10 cellular contexts compared by ENCODE assay signal in the genomic region with DNA sequence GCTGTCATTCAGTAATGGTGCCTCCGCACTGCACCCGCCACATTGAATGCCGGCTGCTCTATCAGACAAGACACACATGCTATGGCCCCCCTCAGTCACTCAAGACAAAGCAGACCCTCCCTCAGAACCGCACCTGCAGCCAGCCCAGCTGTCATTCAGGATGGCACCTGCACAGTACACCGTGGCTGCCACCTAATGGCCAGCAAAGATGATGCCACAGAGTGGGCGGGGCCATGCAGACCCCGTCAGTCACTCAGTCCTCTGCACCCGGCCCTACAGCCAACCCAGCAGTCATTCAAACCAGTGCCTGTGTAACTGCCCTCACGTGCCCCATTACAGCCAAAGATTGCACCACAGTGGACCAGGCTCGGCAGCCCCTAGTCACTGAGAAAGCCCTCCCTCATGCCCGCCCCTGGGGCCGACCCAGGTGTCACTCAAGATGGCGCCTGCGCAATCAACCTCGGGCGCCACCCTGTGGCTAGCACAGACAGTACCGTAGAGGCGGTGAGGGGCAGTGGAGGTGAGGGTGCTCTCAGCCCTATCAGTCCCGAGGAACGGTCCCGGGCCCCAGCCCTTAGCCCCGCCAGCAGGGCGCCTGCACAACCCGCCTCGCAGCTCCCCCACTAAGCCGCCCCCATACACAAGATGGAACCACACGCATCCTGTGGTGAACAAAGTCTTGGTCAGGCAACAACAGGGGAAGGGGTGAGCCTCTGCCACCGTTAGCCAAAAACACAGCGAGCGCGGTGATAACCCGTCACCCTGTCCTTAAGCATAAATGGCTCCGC. TPM values are rescaled to one million over a fixed set of nuclear protein-coding genes. Genes with fewer than 3 reads are reported as not detected.
A peak's percentile ranks its signal among the peaks of the same experiment; 100 is the strongest.
DNase-seq lines count a peak whose midpoint lies in the region; ATAC-seq and FAIRE-seq lines count a peak whose summit lies in the region.
"Had no signal": no experiment of that assay in that cellular context is flagged by ENCODE, and none has a peak within 500 bp of the region (broad histone marks: within the 10 kb centered on the region; RNA-seq: fewer than 3 reads in every experiment).

No MANE protein-coding gene starts in this region.

- ATAC-seq in right cardiac atrium (peak; percentile 43 to 61), sciatic nerve (peak; percentile 57), HG03095 (IDR thresholded peaks at IDR 0.05; ENCODE audit: unreplicated experiment) (no peak)

- peak overlapping the region; percentile 45 for H3K4me3 Mint-ChIP-seq in activated naive CD8-positive, alpha-beta T cell treated with anti-CD3 and anti-CD28 coated beads for 36 hours
- H3K4me3 Mint-ChIP-seq: endodermal cell had no signal

- H3K27me3 Mint-ChIP-seq in activated naive CD8-positive, alpha-beta T cell treated with anti-CD3 and anti-CD28 coated beads for 36 hours: peaks cover 50% of the 10 kb centered on the region

- WGBS in right cardiac atrium: 38% methylated on average over 33 of the region's 33 CpGs

- H3K4me3 ChIP-seq in GM08714 (ENCODE audit: low read length): peak overlapping the region; percentile 48; the same call in 1 of the 2 replicates
- H3K4me3 ChIP-seq in right cardiac atrium (ENCODE audit: low read length): peak overlapping the region; percentile 16

- no peaks in the 10 kb centered on the region for H3K4me1 ChIP-seq in right cardiac atrium (ENCODE audit: control insufficient read depth, insufficient read depth, low read length)

- H3K9me3 ChIP-seq in right cardiac atrium (ENCODE audit: control insufficient read depth, low read length): no peaks in the 10 kb centered on the region

- no peaks in the 10 kb centered on the region for H3K4me1 Mint-ChIP-seq in activated naive CD8-positive, alpha-beta T cell treated with anti-CD3 and anti-CD28 coated beads for 36 hours
- H3K4me1 Mint-ChIP-seq: endodermal cell had no signal

- peak overlapping the region; percentile 65 for H3K27ac ChIP-seq in right cardiac atrium (ENCODE audit: low read length)

- FAIRE-seq in RCC 7860 (lab: Jason Lieb, UNC): no peak

- H3K9me3 Mint-ChIP-seq in activated naive CD8-positive, alpha-beta T cell treated with anti-CD3 and anti-CD28 coated beads for 36 hours: peaks cover 34% of the 10 kb centered on the region

- DNase-seq in activated naive CD8-positive, alpha-beta T cell treated with anti-CD3 and anti-CD28 coated beads for 36 hours: peak; percentile 24
- DNase-seq in right cardiac atrium (peak; percentile 84 to 90 (median 89)), sciatic nerve (ENCODE audit: low spot score) (peak; percentile 84), GOT3 (lab: John Stamatoyannopoulos, UW) (no peak), RCC 7860 (ENCODE audit: low spot score) (no peak)
- no peak for DNase-seq in activated effector memory CD4-positive, alpha-beta T cell treated with Interleukin-2 at 50 U/mL for 16 hours
- DNase-seq: endodermal cell had no signal

- no peaks in the 10 kb centered on the region for H3K27me3 ChIP-seq in right cardiac atrium (ENCODE audit: control insufficient read depth, insufficient read depth)

- intact Hi-C loops in right cardiac atrium (cut with DNase I): no loop called here
- intact Hi-C loops in sciatic nerve (cut with DNase I): no loop called here

- no peak overlapping the region for H3K27ac Mint-ChIP-seq in activated naive CD8-positive, alpha-beta T cell treated with anti-CD3 and anti-CD28 coated beads for 36 hours
- H3K27ac Mint-ChIP-seq: endodermal cell had no signal

- peaks cover 31% of the 10 kb centered on the region for H3K36me3 Mint-ChIP-seq in activated naive CD8-positive, alpha-beta T cell treated with anti-CD3 and anti-CD28 coated beads for 36 hours

RNA-seq across cellular contexts. Expression of a gene that starts 2.4 kb away (rescaled TPM):
- total RNA-seq in activated naive CD8-positive, alpha-beta T cell treated with anti-CD3 and anti-CD28 coated beads for 36 hours: under 1 TPM; 0.14 to 0.16 TPM
- 10 to 100 TPM; 12.2 to 17.0 (median 14.4) TPM for total RNA-seq in right cardiac atrium
- 3.1 TPM for polyA plus RNA-seq in right cardiac atrium
- total RNA-seq in sciatic nerve: 14.4 TPM
- total RNA-seq: endodermal cell had no signal

RNA-seq across cellular contexts. Expression of a gene that starts 2.4 kb away (rescaled TPM):
- not detected for total RNA-seq in activated naive CD8-positive, alpha-beta T cell treated with anti-CD3 and anti-CD28 coated beads for 36 hours
- total RNA-seq in right cardiac atrium (under 1 TPM in 2 of 4 donors, not detected in 2; 0.17 to 0.25 TPM), sciatic nerve (0.76 TPM)
- polyA plus RNA-seq in right cardiac atrium: 0.05 TPM
- total RNA-seq: endodermal cell, NCI-H460 had no signal

Comparison
In these comparisons a context has a peak if more than half of its experiments do, and no peak if none do; other contexts are left out.
1. DNase-seq: peak in activated naive CD8-positive, alpha-beta T cell treated with anti-CD3 and anti-CD28 coated beads for 36 hours (single experiment), right cardiac atrium (3 of 3) and sciatic nerve (single experiment); none in activated effector memory CD4-positive, alpha-beta T cell treated with Interleukin-2 at 50 U/mL for 16 hours (single experiment), GOT3 (single experiment) and RCC 7860 (single experiment).
2. RNA of a gene that starts 2.4 kb away (total RNA-seq): 12.2 to 17.0 TPM in right cardiac atrium and 14.4 TPM in sciatic nerve (single experiment); 0.14 to 0.16 TPM in activated naive CD8-positive, alpha-beta T cell treated with anti-CD3 and anti-CD28 coated beads for 36 hours; every median in the first group is over 10 times any median in the second.